19 cellular contexts compared by ENCODE assay signal in the genomic region with DNA sequence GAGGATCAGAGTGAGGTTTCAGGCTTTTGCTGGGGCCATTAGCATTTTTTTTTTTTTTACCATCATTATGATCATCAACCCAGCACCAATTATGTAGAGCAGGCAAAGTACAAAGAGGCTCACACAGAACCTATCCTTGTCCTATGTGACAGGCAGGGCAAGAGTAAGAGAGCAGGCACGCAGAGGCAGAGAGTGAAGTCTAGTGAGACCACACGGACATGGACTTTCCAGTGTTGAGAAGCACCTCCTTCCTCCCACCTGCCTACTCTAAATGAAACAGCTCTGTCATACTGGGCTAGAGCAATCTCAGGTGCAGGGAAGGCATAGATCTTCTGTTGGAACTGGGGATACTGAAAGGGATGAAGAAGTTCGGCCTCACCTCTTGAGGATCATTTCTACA.
"Had no signal": no experiment of that assay in that cellular context is flagged by ENCODE, and none has a peak within 500 bp of the region (broad histone marks: within the 10 kb centered on the region; RNA-seq: fewer than 3 reads in every experiment).

No MANE protein-coding gene starts in this region.

- H3K36me3 ChIP-seq: colonic mucosa, esophagus muscularis mucosa, gastroesophageal sphincter, heart right ventricle, left lung, lower lobe of right lung had no signal

- H3K4me1 Mint-ChIP-seq: mesothelial cell of epicardium had no signal

- H3K4me3 Mint-ChIP-seq: dendritic cell treated with granulocyte-macrophage colony-stimulating factor and Interleukin-4, amounts not matched to agents 40 ng/mL and 50 ng/mL, for 4 days; mesothelial cell of epicardium had no signal

- H3K27me3 ChIP-seq: colonic mucosa, foreskin keratinocyte had no signal

- H3K9me3 Mint-ChIP-seq: dendritic cell treated with granulocyte-macrophage colony-stimulating factor and Interleukin-4, amounts not matched to agents 40 ng/mL and 50 ng/mL, for 4 days; mesothelial cell of epicardium had no signal

- ATAC-seq: foreskin keratinocyte, gastroesophageal sphincter, heart right ventricle, left cardiac atrium, left lung, left ventricle myocardium superior, lower lobe of right lung, mucosa of descending colon had no signal

- H3K27ac Mint-ChIP-seq: dendritic cell treated with granulocyte-macrophage colony-stimulating factor and Interleukin-4, amounts not matched to agents 40 ng/mL and 50 ng/mL, for 4 days; mesothelial cell of epicardium had no signal

- H3K27ac ChIP-seq: colonic mucosa, esophagus muscularis mucosa, foreskin keratinocyte, gastroesophageal sphincter, heart right ventricle, left lung, lower lobe of right lung had no signal

- H3K9me3 ChIP-seq: colonic mucosa, esophagus muscularis mucosa, gastroesophageal sphincter, heart right ventricle, left lung, lower lobe of right lung, mucosa of descending colon had no signal

- H3K4me1 ChIP-seq: colonic mucosa, esophagus muscularis mucosa, foreskin keratinocyte, gastroesophageal sphincter, heart right ventricle, left lung, lower lobe of right lung had no signal

- DNase-seq: colonic mucosa; cortex of kidney; effector CD4-positive, alpha-beta T cell; effector memory CD4-positive, alpha-beta T cell; foreskin keratinocyte; glutamatergic neuron; head of caudate nucleus; heart right ventricle; hippocampal formation; left cardiac atrium; left lung; left ventricle myocardium superior; lower lobe of right lung; mesenchymal stem cell; mucosa of descending colon had no signal

- H3K36me3 Mint-ChIP-seq: mesothelial cell of epicardium had no signal

- H3K4me3 ChIP-seq: colonic mucosa, esophagus muscularis mucosa, gastroesophageal sphincter, heart right ventricle, left lung, lower lobe of right lung, mucosa of descending colon had no signal
